In the genomic region with DNA sequence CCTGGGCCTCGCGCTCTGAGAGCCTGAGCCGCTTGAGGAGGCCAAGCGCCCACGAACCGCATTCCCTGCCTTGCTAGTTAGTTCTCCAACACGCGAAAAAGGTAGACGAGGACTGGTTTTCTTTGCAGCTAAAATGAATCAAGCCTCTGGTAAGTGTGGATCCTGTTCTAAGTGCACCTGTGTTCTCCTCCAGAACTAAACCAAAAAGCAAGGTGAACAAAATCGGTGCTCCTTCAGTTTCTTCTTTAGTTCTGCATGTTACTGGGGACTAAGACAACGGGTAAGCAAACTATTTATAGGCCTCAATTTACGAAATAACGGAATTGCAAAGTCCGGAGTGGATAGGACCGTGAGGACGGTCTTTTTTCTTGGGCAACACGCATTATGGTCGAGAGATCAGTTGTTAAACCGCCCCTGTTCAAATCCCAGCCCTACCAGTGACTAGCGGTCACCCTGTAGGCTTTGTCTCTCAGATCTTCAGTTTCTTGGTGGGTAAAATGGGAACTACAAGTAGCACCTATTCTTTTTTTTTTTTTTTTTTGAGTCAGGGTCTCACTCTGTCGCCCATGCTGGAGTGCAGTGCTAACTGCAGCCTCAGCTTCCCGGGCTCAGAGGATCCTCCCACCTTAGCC, we compare ENCODE assay signal across 8 cellular contexts. TPM values are rescaled to one million over a fixed set of nuclear protein-coding genes. Genes with fewer than 3 reads are reported as not detected.
DNase-seq lines count a peak whose midpoint lies in the region; ATAC-seq, FAIRE-seq and TF ChIP-seq lines count a peak whose summit lies in the region.

No MANE protein-coding gene starts in this region.

- ATAC-seq in activated T-cell treated with anti-CD3 and anti-CD28 coated beads, Interleukin-2, amount 50 U/mL, for 4 hours: no peak
- no peak for ATAC-seq in HG03108 (IDR thresholded peaks at IDR 0.05; ENCODE audit: unreplicated experiment)

- TF ChIP-seq CTCF in esophagus squamous epithelium (IDR thresholded peaks at IDR 0.05) (peak in 2 of 6 experiments; percentile 27 to 42), progenitor cell of endocrine pancreas (IDR thresholded peaks at IDR 0.05; ENCODE audit: unreplicated experiment) (peak; percentile 42)

- DNase-seq in activated T-cell treated with anti-CD3 and anti-CD28 coated beads, Interleukin-2, amount 50 U/mL, for 4 hours: no peak
- DNase-seq in activated T-cell treated with anti-CD3 and anti-CD28 coated beads for 4 hours (no peak), SK-N-DZ (ENCODE audit: low spot score) (peak; percentile 46), esophagus squamous epithelium (lab: John Stamatoyannopoulos, UW) (no peak), progenitor cell of endocrine pancreas (ENCODE audit: low spot score, unreplicated experiment) (no peak), T-helper 9 cell (no peak), HTR-8/SVneo (ENCODE audit: insufficient read length, low spot score) (no peak)

- H3K9me3 ChIP-seq in esophagus squamous epithelium: no peaks in the 10 kb centered on the region

- peaks cover 14% of the 10 kb centered on the region for H3K36me3 Mint-ChIP-seq in activated T-cell treated with anti-CD3 and anti-CD28 coated beads, Interleukin-2, amount 50 U/mL, for 4 hours (ENCODE audit: insufficient read depth)
- H3K36me3 Mint-ChIP-seq in progenitor cell of endocrine pancreas (ENCODE audit: insufficient read depth): peaks cover 2% of the 10 kb centered on the region

- no peaks in the 10 kb centered on the region for H3K27me3 ChIP-seq in esophagus squamous epithelium

- FAIRE-seq in HTR-8/SVneo (lab: Jason Lieb, UNC): no peak

- no peaks in the 10 kb centered on the region for H3K27me3 Mint-ChIP-seq in activated T-cell treated with anti-CD3 and anti-CD28 coated beads, Interleukin-2, amount 50 U/mL, for 4 hours (ENCODE audit: low read depth)
- H3K27me3 Mint-ChIP-seq in progenitor cell of endocrine pancreas: no peaks in the 10 kb centered on the region

- peak overlapping the region; percentile 70 to 100 (median 84) for H3K4me3 ChIP-seq in esophagus squamous epithelium

- no peaks in the 10 kb centered on the region for H3K9me3 Mint-ChIP-seq in activated T-cell treated with anti-CD3 and anti-CD28 coated beads, Interleukin-2, amount 50 U/mL, for 4 hours
- H3K9me3 Mint-ChIP-seq in progenitor cell of endocrine pancreas (ENCODE audit: low read depth): no peaks in the 10 kb centered on the region

- H3K4me1 ChIP-seq in esophagus squamous epithelium: peaks cover 23 to 49% (median 36%) of the 10 kb centered on the region in 3 donors

- H3K36me3 ChIP-seq in esophagus squamous epithelium: no peaks in the 10 kb centered on the region

- intact Hi-C loops in esophagus squamous epithelium (cut with DNase I): no loop called here

- no peak for TF ChIP-seq POLR2A in esophagus squamous epithelium (IDR thresholded peaks at IDR 0.05)

- 4 to 7% methylated on average over 12 to 15 of the region's 22 CpGs for WGBS in esophagus squamous epithelium, 2 donors

- peak overlapping the region; percentile 98 for H3K27ac Mint-ChIP-seq in progenitor cell of endocrine pancreas

- peak overlapping the region; percentile 90 to 100 (median 98) for H3K27ac ChIP-seq in esophagus squamous epithelium

- H3K4me1 Mint-ChIP-seq in activated T-cell treated with anti-CD3 and anti-CD28 coated beads, Interleukin-2, amount 50 U/mL, for 4 hours (ENCODE audit: low read depth): peaks cover 47% of the 10 kb centered on the region
- H3K4me1 Mint-ChIP-seq in progenitor cell of endocrine pancreas (ENCODE audit: low read depth): peaks cover 31% of the 10 kb centered on the region

- peak overlapping the region; percentile 89 for H3K4me3 Mint-ChIP-seq in activated T-cell treated with anti-CD3 and anti-CD28 coated beads, Interleukin-2, amount 50 U/mL, for 4 hours
- peak overlapping the region; percentile 85 for H3K4me3 Mint-ChIP-seq in progenitor cell of endocrine pancreas (ENCODE audit: low read depth)

RNA-seq across cellular contexts. Expression of a gene that starts 1.0 kb away (rescaled TPM):
- 100 to 1,000 TPM; 153 to 181 (median 162) TPM for total RNA-seq in activated T-cell treated with anti-CD3 and anti-CD28 coated beads, Interleukin-2, amount 50 U/mL, for 4 hours
- 47.7 and 51.2 TPM in 2 replicates for polyA plus RNA-seq in SK-N-DZ (2014; cell fraction: cytosol; rRNA removed)
- polyA plus RNA-seq in SK-N-DZ (2014; cell fraction: nucleus; rRNA removed): 95.8 and 176 TPM in 2 replicates
- 10 to 100 TPM; 51.0 to 72.7 (median 66.9) TPM for total RNA-seq in esophagus squamous epithelium
- 178 and 183 TPM in 2 replicates for total RNA-seq in progenitor cell of endocrine pancreas

RNA-seq across cellular contexts. Expression of a gene that starts 16.8 kb away (rescaled TPM):
- total RNA-seq in activated T-cell treated with anti-CD3 and anti-CD28 coated beads, Interleukin-2, amount 50 U/mL, for 4 hours: 10 to 100 TPM; 76.1 to 88.4 (median 78.5) TPM
- polyA plus RNA-seq in SK-N-DZ (2014; cell fraction: cytosol; rRNA removed): 297 and 335 TPM in 2 replicates
- polyA plus RNA-seq in SK-N-DZ (2014; cell fraction: nucleus; rRNA removed): 713 and 807 TPM in 2 replicates
- total RNA-seq in esophagus squamous epithelium (100 to 1,000 TPM in 1 of 4 donors, 10 to 100 TPM in 3; 65.0 to 104 (median 84.9) TPM), progenitor cell of endocrine pancreas (183 and 184 TPM in 2 replicates)
